Comparison of ENCODE assay signal across 1 cellular context in the genomic region with DNA sequence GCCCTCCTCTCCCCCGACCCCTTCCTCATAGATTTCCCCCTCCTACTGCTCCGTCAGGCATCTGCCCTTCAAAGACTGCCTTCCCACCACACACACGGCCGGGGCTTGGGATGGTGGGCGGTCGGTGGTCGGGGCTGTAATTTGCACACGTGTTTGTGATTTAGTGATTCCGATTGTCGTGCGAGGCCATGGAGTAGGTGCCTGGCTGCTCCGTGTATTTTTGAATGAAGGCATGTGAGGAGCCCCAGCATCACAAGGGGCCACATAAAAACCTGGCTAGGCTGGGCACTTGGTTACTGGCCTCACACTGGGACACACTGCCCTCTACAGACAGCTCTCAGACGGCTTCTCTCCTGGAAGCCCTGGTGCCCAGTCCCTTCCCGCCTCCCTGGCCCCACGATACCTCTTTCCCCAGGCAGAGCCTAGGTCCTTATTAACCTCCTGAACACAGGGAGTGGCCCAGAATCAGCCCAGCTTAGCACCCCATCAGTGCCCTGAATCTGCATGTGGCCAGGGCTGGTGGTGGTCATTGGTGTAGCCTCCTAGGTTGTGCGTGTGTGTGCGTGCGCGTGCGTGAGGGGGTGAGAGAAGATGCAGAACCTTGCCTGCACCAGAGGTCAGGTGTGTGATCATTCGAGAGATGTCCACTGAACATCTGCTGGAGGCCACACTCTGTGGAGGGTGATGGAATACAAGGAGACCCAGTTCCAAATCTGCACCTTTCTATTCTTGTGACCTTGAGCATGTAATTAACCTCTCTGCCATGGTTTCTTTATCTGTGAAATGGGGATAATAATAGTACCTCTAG.
TF ChIP-seq lines count a peak whose summit lies in the region.

No MANE protein-coding gene starts in this region.

TF ChIP-seq in HepG2, 621 proteins besides CTCF, POLR2A, EP300 and RAD21 (continued from another document and continues in another):
- TF ChIP-seq, protein P1, sequence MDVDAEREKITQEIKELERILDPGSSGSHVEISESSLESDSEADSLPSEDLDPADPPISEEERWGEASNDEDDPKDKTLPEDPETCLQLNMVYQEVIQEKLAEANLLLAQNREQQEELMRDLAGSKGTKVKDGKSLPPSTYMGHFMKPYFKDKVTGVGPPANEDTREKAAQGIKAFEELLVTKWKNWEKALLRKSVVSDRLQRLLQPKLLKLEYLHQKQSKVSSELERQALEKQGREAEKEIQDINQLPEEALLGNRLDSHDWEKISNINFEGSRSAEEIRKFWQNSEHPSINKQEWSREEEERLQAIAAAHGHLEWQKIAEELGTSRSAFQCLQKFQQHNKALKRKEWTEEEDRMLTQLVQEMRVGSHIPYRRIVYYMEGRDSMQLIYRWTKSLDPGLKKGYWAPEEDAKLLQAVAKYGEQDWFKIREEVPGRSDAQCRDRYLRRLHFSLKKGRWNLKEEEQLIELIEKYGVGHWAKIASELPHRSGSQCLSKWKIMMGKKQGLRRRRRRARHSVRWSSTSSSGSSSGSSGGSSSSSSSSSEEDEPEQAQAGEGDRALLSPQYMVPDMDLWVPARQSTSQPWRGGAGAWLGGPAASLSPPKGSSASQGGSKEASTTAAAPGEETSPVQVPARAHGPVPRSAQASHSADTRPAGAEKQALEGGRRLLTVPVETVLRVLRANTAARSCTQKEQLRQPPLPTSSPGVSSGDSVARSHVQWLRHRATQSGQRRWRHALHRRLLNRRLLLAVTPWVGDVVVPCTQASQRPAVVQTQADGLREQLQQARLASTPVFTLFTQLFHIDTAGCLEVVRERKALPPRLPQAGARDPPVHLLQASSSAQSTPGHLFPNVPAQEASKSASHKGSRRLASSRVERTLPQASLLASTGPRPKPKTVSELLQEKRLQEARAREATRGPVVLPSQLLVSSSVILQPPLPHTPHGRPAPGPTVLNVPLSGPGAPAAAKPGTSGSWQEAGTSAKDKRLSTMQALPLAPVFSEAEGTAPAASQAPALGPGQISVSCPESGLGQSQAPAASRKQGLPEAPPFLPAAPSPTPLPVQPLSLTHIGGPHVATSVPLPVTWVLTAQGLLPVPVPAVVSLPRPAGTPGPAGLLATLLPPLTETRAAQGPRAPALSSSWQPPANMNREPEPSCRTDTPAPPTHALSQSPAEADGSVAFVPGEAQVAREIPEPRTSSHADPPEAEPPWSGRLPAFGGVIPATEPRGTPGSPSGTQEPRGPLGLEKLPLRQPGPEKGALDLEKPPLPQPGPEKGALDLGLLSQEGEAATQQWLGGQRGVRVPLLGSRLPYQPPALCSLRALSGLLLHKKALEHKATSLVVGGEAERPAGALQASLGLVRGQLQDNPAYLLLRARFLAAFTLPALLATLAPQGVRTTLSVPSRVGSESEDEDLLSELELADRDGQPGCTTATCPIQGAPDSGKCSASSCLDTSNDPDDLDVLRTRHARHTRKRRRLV (CRISPR knock-in tag; IDR thresholded peaks at IDR 0.05) = no peak; the same call in 1 of the 2 replicates
- TF ChIP-seq ZNF878 (CRISPR knock-in tag; IDR thresholded peaks at IDR 0.05) = peak; percentile 86
- no peak for TF ChIP-seq CBFB (CRISPR knock-in tag; IDR thresholded peaks at IDR 0.05)
- no peak for TF ChIP-seq CREM (IDR thresholded peaks at IDR 0.05)
- no peak for TF ChIP-seq CREM (CRISPR knock-in tag; IDR thresholded peaks at IDR 0.05)
- TF ChIP-seq ZFP36L2 (CRISPR knock-in tag; IDR thresholded peaks at IDR 0.05) = no peak
- TF ChIP-seq TAF15 (IDR thresholded peaks at IDR 0.05; ENCODE audit: low read depth, low read length, poor library complexity, severe bottlenecking) = no peak
- TF ChIP-seq BCL6 (CRISPR knock-in tag; IDR thresholded peaks at IDR 0.05) = no peak
- TF ChIP-seq, protein P2, sequence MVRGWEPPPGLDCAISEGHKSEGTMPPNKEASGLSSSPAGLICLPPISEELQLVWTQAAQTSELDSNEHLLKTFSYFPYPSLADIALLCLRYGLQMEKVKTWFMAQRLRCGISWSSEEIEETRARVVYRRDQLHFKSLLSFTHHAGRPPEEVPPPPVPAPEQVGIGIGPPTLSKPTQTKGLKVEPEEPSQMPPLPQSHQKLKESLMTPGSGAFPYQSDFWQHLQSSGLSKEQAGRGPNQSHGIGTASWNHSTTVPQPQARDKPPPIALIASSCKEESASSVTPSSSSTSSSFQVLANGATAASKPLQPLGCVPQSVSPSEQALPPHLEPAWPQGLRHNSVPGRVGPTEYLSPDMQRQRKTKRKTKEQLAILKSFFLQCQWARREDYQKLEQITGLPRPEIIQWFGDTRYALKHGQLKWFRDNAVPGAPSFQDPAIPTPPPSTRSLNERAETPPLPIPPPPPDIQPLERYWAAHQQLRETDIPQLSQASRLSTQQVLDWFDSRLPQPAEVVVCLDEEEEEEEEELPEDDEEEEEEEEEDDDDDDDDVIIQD (CRISPR knock-in tag; IDR thresholded peaks at IDR 0.05; ENCODE audit: low read depth) = no peak
- TF ChIP-seq IKZF1 (IDR thresholded peaks at IDR 0.05) = no peak
- no peak; the same call in 1 of the 2 replicates for TF ChIP-seq SP2 (CRISPR knock-in tag; IDR thresholded peaks at IDR 0.05)
- no peak for TF ChIP-seq KLF9 (CRISPR knock-in tag; IDR thresholded peaks at IDR 0.05; ENCODE audit: low read depth)
- no peak for TF ChIP-seq ZNF703 (CRISPR knock-in tag; IDR thresholded peaks at IDR 0.05; ENCODE audit: borderline replicate concordance)
- TF ChIP-seq, protein P3, sequence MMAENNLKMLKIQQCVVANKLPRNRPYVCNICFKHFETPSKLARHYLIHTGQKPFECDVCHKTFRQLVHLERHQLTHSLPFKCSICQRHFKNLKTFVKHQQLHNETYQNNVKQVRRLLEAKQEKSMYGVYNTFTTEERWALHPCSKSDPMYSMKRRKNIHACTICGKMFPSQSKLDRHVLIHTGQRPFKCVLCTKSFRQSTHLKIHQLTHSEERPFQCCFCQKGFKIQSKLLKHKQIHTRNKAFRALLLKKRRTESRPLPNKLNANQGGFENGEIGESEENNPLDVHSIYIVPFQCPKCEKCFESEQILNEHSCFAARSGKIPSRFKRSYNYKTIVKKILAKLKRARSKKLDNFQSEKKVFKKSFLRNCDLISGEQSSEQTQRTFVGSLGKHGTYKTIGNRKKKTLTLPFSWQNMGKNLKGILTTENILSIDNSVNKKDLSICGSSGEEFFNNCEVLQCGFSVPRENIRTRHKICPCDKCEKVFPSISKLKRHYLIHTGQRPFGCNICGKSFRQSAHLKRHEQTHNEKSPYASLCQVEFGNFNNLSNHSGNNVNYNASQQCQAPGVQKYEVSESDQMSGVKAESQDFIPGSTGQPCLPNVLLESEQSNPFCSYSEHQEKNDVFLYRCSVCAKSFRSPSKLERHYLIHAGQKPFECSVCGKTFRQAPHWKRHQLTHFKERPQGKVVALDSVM (CRISPR knock-in tag; IDR thresholded peaks at IDR 0.05) = peak; percentile 70; the same call in 1 of the 2 replicates
- TF ChIP-seq NR2F1 (CRISPR knock-in tag; IDR thresholded peaks at IDR 0.05) = no peak
- TF ChIP-seq, protein P4, sequence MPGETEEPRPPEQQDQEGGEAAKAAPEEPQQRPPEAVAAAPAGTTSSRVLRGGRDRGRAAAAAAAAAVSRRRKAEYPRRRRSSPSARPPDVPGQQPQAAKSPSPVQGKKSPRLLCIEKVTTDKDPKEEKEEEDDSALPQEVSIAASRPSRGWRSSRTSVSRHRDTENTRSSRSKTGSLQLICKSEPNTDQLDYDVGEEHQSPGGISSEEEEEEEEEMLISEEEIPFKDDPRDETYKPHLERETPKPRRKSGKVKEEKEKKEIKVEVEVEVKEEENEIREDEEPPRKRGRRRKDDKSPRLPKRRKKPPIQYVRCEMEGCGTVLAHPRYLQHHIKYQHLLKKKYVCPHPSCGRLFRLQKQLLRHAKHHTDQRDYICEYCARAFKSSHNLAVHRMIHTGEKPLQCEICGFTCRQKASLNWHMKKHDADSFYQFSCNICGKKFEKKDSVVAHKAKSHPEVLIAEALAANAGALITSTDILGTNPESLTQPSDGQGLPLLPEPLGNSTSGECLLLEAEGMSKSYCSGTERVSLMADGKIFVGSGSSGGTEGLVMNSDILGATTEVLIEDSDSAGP (CRISPR knock-in tag; IDR thresholded peaks at IDR 0.05; ENCODE audit: borderline replicate concordance) = peak; percentile 89
- peak; percentile 53 for TF ChIP-seq ZFX (CRISPR knock-in tag; IDR thresholded peaks at IDR 0.05; ENCODE audit: low read depth)
- no peak for TF ChIP-seq ATM (IDR thresholded peaks at IDR 0.05; ENCODE audit: borderline replicate concordance)
- TF ChIP-seq PAWR (CRISPR knock-in tag; IDR thresholded peaks at IDR 0.05; ENCODE audit: borderline replicate concordance) = peak; percentile 94
- no peak; the same call in 1 of the 2 replicates for TF ChIP-seq CHD2 (IDR thresholded peaks at IDR 0.05; ENCODE audit: low read depth, low read length)
- peak; percentile 20; the same call in 1 of the 2 replicates for TF ChIP-seq TBX2 (CRISPR knock-in tag; IDR thresholded peaks at IDR 0.05; ENCODE audit: borderline replicate concordance)
- TF ChIP-seq, protein P5, sequence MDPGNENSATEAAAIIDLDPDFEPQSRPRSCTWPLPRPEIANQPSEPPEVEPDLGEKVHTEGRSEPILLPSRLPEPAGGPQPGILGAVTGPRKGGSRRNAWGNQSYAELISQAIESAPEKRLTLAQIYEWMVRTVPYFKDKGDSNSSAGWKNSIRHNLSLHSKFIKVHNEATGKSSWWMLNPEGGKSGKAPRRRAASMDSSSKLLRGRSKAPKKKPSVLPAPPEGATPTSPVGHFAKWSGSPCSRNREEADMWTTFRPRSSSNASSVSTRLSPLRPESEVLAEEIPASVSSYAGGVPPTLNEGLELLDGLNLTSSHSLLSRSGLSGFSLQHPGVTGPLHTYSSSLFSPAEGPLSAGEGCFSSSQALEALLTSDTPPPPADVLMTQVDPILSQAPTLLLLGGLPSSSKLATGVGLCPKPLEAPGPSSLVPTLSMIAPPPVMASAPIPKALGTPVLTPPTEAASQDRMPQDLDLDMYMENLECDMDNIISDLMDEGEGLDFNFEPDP (CRISPR knock-in tag; conservative IDR thresholded peaks at IDR 0.05) = no peak
- TF ChIP-seq FOSL1 (CRISPR knock-in tag; IDR thresholded peaks at IDR 0.05; ENCODE audit: borderline replicate concordance) = no peak
- TF ChIP-seq, protein P6, sequence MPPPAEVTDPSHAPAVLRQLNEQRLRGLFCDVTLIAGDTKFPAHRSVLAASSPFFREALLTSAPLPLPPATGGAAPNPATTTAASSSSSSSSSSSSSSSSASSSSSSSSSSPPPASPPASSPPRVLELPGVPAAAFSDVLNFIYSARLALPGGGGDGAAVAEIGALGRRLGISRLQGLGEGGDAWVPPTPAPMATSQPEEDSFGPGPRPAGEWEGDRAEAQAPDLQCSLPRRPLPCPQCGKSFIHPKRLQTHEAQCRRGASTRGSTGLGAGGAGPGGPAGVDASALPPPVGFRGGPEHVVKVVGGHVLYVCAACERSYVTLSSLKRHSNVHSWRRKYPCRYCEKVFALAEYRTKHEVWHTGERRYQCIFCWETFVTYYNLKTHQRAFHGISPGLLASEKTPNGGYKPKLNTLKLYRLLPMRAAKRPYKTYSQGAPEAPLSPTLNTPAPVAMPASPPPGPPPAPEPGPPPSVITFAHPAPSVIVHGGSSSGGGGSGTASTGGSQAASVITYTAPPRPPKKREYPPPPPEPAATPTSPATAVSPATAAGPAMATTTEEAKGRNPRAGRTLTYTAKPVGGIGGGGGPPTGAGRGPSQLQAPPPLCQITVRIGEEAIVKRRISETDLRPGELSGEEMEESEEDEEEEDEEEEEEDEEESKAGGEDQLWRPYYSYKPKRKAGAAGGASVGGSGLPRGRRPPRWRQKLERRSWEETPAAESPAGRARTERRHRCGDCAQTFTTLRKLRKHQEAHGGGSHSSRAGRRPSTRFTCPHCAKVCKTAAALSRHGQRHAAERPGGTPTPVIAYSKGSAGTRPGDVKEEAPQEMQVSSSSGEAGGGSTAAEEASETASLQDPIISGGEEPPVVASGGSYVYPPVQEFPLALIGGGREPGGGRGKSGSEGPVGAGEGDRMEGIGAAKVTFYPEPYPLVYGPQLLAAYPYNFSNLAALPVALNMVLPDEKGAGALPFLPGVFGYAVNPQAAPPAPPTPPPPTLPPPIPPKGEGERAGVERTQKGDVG (CRISPR knock-in tag; IDR thresholded peaks at IDR 0.05; ENCODE audit: borderline replicate concordance) = peak; percentile 99
- TF ChIP-seq MTA3 (CRISPR knock-in tag; IDR thresholded peaks at IDR 0.05) = no peak
- peak; percentile 90 for TF ChIP-seq HOXA5 (CRISPR knock-in tag; IDR thresholded peaks at IDR 0.05)
- TF ChIP-seq, protein P7, sequence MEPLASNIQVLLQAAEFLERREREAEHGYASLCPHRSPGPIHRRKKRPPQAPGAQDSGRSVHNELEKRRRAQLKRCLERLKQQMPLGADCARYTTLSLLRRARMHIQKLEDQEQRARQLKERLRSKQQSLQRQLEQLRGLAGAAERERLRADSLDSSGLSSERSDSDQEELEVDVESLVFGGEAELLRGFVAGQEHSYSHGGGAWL (CRISPR knock-in tag; IDR thresholded peaks at IDR 0.05) = no peak
- no peak for TF ChIP-seq KLF6 (CRISPR knock-in tag; IDR thresholded peaks at IDR 0.05)
- TF ChIP-seq ZFP90 (CRISPR knock-in tag; IDR thresholded peaks at IDR 0.05; ENCODE audit: borderline replicate concordance) = peak; percentile 92; the same call in 1 of the 2 replicates
- TF ChIP-seq, protein P8, sequence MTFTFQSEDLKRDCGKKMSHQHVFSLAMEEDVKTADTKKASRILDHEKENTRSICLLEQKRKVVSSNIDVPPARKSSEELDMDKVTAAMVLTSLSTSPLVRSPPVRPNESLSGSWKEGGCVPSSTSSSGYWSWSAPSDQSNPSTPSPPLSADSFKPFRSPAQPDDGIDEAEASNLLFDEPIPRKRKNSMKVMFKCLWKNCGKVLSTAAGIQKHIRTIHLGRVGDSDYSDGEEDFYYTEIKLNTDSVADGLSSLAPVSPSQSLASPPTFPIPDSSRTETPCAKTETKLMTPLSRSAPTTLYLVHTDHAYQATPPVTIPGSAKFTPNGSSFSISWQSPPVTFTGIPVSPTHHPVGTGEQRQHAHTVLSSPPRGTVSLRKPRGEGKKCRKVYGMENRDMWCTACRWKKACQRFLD (CRISPR knock-in tag; IDR thresholded peaks at IDR 0.05; ENCODE audit: borderline replicate concordance) = peak; percentile 65; the same call in 1 of the 2 replicates
- TF ChIP-seq, protein P9, sequence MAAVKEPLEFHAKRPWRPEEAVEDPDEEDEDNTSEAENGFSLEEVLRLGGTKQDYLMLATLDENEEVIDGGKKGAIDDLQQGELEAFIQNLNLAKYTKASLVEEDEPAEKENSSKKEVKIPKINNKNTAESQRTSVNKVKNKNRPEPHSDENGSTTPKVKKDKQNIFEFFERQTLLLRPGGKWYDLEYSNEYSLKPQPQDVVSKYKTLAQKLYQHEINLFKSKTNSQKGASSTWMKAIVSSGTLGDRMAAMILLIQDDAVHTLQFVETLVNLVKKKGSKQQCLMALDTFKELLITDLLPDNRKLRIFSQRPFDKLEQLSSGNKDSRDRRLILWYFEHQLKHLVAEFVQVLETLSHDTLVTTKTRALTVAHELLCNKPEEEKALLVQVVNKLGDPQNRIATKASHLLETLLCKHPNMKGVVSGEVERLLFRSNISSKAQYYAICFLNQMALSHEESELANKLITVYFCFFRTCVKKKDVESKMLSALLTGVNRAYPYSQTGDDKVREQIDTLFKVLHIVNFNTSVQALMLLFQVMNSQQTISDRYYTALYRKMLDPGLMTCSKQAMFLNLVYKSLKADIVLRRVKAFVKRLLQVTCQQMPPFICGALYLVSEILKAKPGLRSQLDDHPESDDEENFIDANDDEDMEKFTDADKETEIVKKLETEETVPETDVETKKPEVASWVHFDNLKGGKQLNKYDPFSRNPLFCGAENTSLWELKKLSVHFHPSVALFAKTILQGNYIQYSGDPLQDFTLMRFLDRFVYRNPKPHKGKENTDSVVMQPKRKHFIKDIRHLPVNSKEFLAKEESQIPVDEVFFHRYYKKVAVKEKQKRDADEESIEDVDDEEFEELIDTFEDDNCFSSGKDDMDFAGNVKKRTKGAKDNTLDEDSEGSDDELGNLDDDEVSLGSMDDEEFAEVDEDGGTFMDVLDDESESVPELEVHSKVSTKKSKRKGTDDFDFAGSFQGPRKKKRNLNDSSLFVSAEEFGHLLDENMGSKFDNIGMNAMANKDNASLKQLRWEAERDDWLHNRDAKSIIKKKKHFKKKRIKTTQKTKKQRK (IDR thresholded peaks at IDR 0.05; ENCODE audit: low read length) = no peak
- no peak for TF ChIP-seq MTF1 (CRISPR knock-in tag; IDR thresholded peaks at IDR 0.05)
- TF ChIP-seq ONECUT2 (CRISPR knock-in tag; IDR thresholded peaks at IDR 0.05) = no peak
- no peak; the same call in 1 of the 2 replicates for TF ChIP-seq KDM6A (CRISPR knock-in tag; IDR thresholded peaks at IDR 0.05; ENCODE audit: low read depth)
- TF ChIP-seq ZFP41 (CRISPR knock-in tag; IDR thresholded peaks at IDR 0.05; ENCODE audit: borderline replicate concordance) = no peak; the same call in 1 of the 2 replicates
